ENCODE assay signal across 7 cellular contexts in genomic region chr22:50537765-50538164, GRCh38. TPM values are rescaled to one million over a fixed set of nuclear protein-coding genes. Genes with fewer than 3 reads are reported as not detected.
DNase-seq lines count a peak whose midpoint lies in the region; ATAC-seq and TF ChIP-seq lines count a peak whose summit lies in the region.
"Had no signal": no experiment of that assay in that cellular context is flagged by ENCODE, and none has a peak within 500 bp of the region (broad histone marks: within the 10 kb centered on the region; RNA-seq: fewer than 3 reads in every experiment).

No MANE protein-coding gene starts in this region.

- no peaks in the 10 kb centered on the region for H4K20me1 ChIP-seq in DOHH2 (ENCODE audit: control insufficient read depth, insufficient read depth, low read depth, low read length)

- no peaks in the 10 kb centered on the region for H3K9me2 ChIP-seq in DOHH2 (replicated peaks; ENCODE audit: control insufficient read depth, low read length)

- H3K4me1 ChIP-seq in DOHH2 (ENCODE audit: control insufficient read depth, low read length) = peaks cover 99% of the 10 kb centered on the region

- H3K27me3 ChIP-seq in DOHH2 (ENCODE audit: control insufficient read depth, low read length) = no peaks in the 10 kb centered on the region
- H3K27me3 ChIP-seq: brain microvascular endothelial cell had no signal

- H3F3A ChIP-seq in DOHH2 (ENCODE audit: control insufficient read depth, insufficient read depth) = peaks cover 62% of the 10 kb centered on the region

- H3K79me2 ChIP-seq in DOHH2 (ENCODE audit: control insufficient read depth, low read length) = no peaks in the 10 kb centered on the region; the same call in 1 of the 2 replicates

- POLR2A ChIA-PET in naive thymus-derived CD8-positive, alpha-beta T cell (lab: Charles Lee) = interaction anchor here (0.9 to 7.5 kb wide), 4 partner anchors 11 to 93 kb away, joined by 3 to 121 read pairs (median 10); partner anchors contain the start of genes CHKB, SCO2 and TYMP

- no peaks in the 10 kb centered on the region for H3K36me3 ChIP-seq in DOHH2 (ENCODE audit: control insufficient read depth, low read length)
- H3K36me3 ChIP-seq: brain microvascular endothelial cell had no signal

- ATAC-seq in activated naive CD4-positive, alpha-beta T cell treated with anti-CD3 and anti-CD28 coated beads, Interleukin-2, amount 50 U/mL, for 72 hours = no peak
- no peak for ATAC-seq in naive thymus-derived CD8-positive, alpha-beta T cell
- ATAC-seq in left lobe of liver = no peak

- TF ChIP-seq CTCF in DOHH2 (IDR thresholded peaks at IDR 0.05; ENCODE audit: low read depth, low read length, poor library complexity, severe bottlenecking) = no peak

- H3K27me3 Mint-ChIP-seq in naive thymus-derived CD8-positive, alpha-beta T cell = peaks cover 0 to 4% (median 0%) of the 10 kb centered on the region in 5 donors

- no peak overlapping the region for H3K4me3 ChIP-seq in DOHH2 (ENCODE audit: low read length)

- H3K27ac ChIP-seq in DOHH2 (ENCODE audit: low read depth, low read length) = peak overlapping the region; percentile 94
- H3K27ac ChIP-seq: brain microvascular endothelial cell had no signal

- peaks cover 0 to 4% of the 10 kb centered on the region in 2 donors for H3K9me3 Mint-ChIP-seq in activated naive CD4-positive, alpha-beta T cell treated with anti-CD3 and anti-CD28 coated beads, Interleukin-2, amount 50 U/mL, for 72 hours
- H3K9me3 Mint-ChIP-seq in naive thymus-derived CD8-positive, alpha-beta T cell = no peaks in the 10 kb centered on the region

- DNase-seq in activated naive CD4-positive, alpha-beta T cell treated with anti-CD3 and anti-CD28 coated beads, Interleukin-2, amount 50 U/mL, for 72 hours (ENCODE audit: low spot score in 2 of 2) = no peak
- no peak for DNase-seq in naive thymus-derived CD8-positive, alpha-beta T cell
- DNase-seq in SK-N-DZ (ENCODE audit: low spot score) (no peak), left lobe of liver (ENCODE audit: low spot score) (no peak)
- no peak for DNase-seq in stimulated activated CD4-positive, alpha-beta T cell treated with anti-CD3 and anti-CD28 coated beads, Interleukin-2, amount 100 ng/mL, for 24 hours
- DNase-seq: brain microvascular endothelial cell had no signal

- no peaks in the 10 kb centered on the region for H3K9me3 ChIP-seq in DOHH2 (ENCODE audit: control insufficient read depth, insufficient read depth, low read length)

- peak overlapping the region in 4 of 10 donors; percentile 11 to 65 (median 34) for H3K4me3 Mint-ChIP-seq in naive thymus-derived CD8-positive, alpha-beta T cell

- H3K27ac Mint-ChIP-seq in activated naive CD4-positive, alpha-beta T cell treated with anti-CD3 and anti-CD28 coated beads, Interleukin-2, amount 50 U/mL, for 72 hours = peak overlapping the region; percentile 97 to 100
- H3K27ac Mint-ChIP-seq in naive thymus-derived CD8-positive, alpha-beta T cell = peak overlapping the region; percentile 63 to 100 (median 86)

- peaks cover 10 to 70% (median 22%) of the 10 kb centered on the region in 4 donors for H3K4me1 Mint-ChIP-seq in naive thymus-derived CD8-positive, alpha-beta T cell

- peaks cover 4 to 25% of the 10 kb centered on the region in 2 donors for H3K36me3 Mint-ChIP-seq in activated naive CD4-positive, alpha-beta T cell treated with anti-CD3 and anti-CD28 coated beads, Interleukin-2, amount 50 U/mL, for 72 hours
- no peaks in the 10 kb centered on the region for H3K36me3 Mint-ChIP-seq in naive thymus-derived CD8-positive, alpha-beta T cell

- H3K4me2 ChIP-seq in DOHH2 (ENCODE audit: low read length) = no peak overlapping the region

RNA-seq across cellular contexts. Expression of gene KLHDC7B, which starts 7.9 kb away (rescaled TPM):
- total RNA-seq in activated naive CD4-positive, alpha-beta T cell treated with anti-CD3 and anti-CD28 coated beads, Interleukin-2, amount 50 U/mL, for 72 hours = 10 to 100 TPM in 1 of 2 donors, 1 to 10 TPM in 1; 2.6 to 11.0 TPM
- total RNA-seq in naive thymus-derived CD8-positive, alpha-beta T cell = 1 to 10 TPM; 5.7 to 6.2 TPM
- polyA plus RNA-seq in naive thymus-derived CD8-positive, alpha-beta T cell = 1 to 10 TPM; 5.3 to 7.9 (median 6.5) TPM
- polyA plus RNA-seq in SK-N-DZ (2014; cell fraction: cytosol; rRNA removed) = not detected in 2 replicates
- polyA plus RNA-seq in SK-N-DZ (2014; cell fraction: nucleus; rRNA removed) = 0.13 TPM in 1 of 2 replicates, not detected in the other
- total RNA-seq in left lobe of liver = 0.05 TPM

RNA-seq across cellular contexts. Expression of gene TYMP, which starts 8.0 kb away (rescaled TPM):
- total RNA-seq in activated naive CD4-positive, alpha-beta T cell treated with anti-CD3 and anti-CD28 coated beads, Interleukin-2, amount 50 U/mL, for 72 hours = 10 to 100 TPM; 20.8 to 74.5 TPM
- total RNA-seq in naive thymus-derived CD8-positive, alpha-beta T cell = 1 to 10 TPM; 2.1 to 3.4 TPM
- polyA plus RNA-seq in naive thymus-derived CD8-positive, alpha-beta T cell = 1 to 10 TPM; 1.9 to 5.5 (median 3.1) TPM
- 1.6 and 3.1 TPM in 2 replicates for polyA plus RNA-seq in SK-N-DZ (2014; cell fraction: cytosol; rRNA removed)
- 3.0 and 4.6 TPM in 2 replicates for polyA plus RNA-seq in SK-N-DZ (2014; cell fraction: nucleus; rRNA removed)
- 80.0 TPM for total RNA-seq in left lobe of liver

RNA-seq across cellular contexts. Expression of gene SCO2, which starts 12.4 kb away (rescaled TPM):
- total RNA-seq in activated naive CD4-positive, alpha-beta T cell treated with anti-CD3 and anti-CD28 coated beads, Interleukin-2, amount 50 U/mL, for 72 hours = 1 to 10 TPM in 1 of 2 donors, not detected in 1; 4.8 TPM
- total RNA-seq in naive thymus-derived CD8-positive, alpha-beta T cell = 1 to 10 TPM in 1 of 2 experiments, not detected in 1; 2.7 TPM
- 1 to 10 TPM; 4.0 to 8.3 (median 6.8) TPM for polyA plus RNA-seq in naive thymus-derived CD8-positive, alpha-beta T cell
- 1.1 and 5.1 TPM in 2 replicates for polyA plus RNA-seq in SK-N-DZ (2014; cell fraction: cytosol; rRNA removed)
- 4.3 and 7.6 TPM in 2 replicates for polyA plus RNA-seq in SK-N-DZ (2014; cell fraction: nucleus; rRNA removed)
- total RNA-seq in left lobe of liver = not detected

RNA-seq across cellular contexts. Expression of gene SYCE3, which starts 25.0 kb away (rescaled TPM):
- 1 to 10 TPM in 1 of 2 donors, under 1 TPM in 1; 0.80 to 3.9 TPM for total RNA-seq in activated naive CD4-positive, alpha-beta T cell treated with anti-CD3 and anti-CD28 coated beads, Interleukin-2, amount 50 U/mL, for 72 hours
- total RNA-seq in naive thymus-derived CD8-positive, alpha-beta T cell = not detected
- polyA plus RNA-seq in naive thymus-derived CD8-positive, alpha-beta T cell = not detected
- polyA plus RNA-seq in SK-N-DZ (2014; cell fraction: cytosol; rRNA removed) = 2.3 TPM in 1 of 2 replicates, not detected in the other
- polyA plus RNA-seq in SK-N-DZ (2014; cell fraction: nucleus; rRNA removed) = not detected in 2 replicates
- 0.45 TPM for total RNA-seq in left lobe of liver

RNA-seq across cellular contexts. Expression of gene NCAPH2, which starts 29.7 kb away (rescaled TPM):
- total RNA-seq in activated naive CD4-positive, alpha-beta T cell treated with anti-CD3 and anti-CD28 coated beads, Interleukin-2, amount 50 U/mL, for 72 hours = 100 to 1,000 TPM; 121 to 130 TPM
- total RNA-seq in naive thymus-derived CD8-positive, alpha-beta T cell = 10 to 100 TPM; 77.9 to 81.9 TPM
- polyA plus RNA-seq in naive thymus-derived CD8-positive, alpha-beta T cell = 10 to 100 TPM; 34.8 to 41.5 (median 40.1) TPM
- polyA plus RNA-seq in SK-N-DZ (2014; cell fraction: cytosol; rRNA removed) = 120 and 139 TPM in 2 replicates
- 392 and 416 TPM in 2 replicates for polyA plus RNA-seq in SK-N-DZ (2014; cell fraction: nucleus; rRNA removed)
- total RNA-seq in left lobe of liver = 18.8 TPM

Comparison
In these comparisons a context has a peak if more than half of its experiments do, and no peak if none do; other contexts are left out.
1. RNA of gene TYMP, which starts 8.0 kb away (total RNA-seq): 80.0 TPM in left lobe of liver (single experiment) and 20.8 to 74.5 TPM in activated naive CD4-positive, alpha-beta T cell treated with anti-CD3 and anti-CD28 coated beads, Interleukin-2, amount 50 U/mL, for 72 hours; 2.1 to 3.4 TPM in naive thymus-derived CD8-positive, alpha-beta T cell; every median in the first group is over 4 times any median in the second.